ENCODE assay signal across 19 cellular contexts in genomic region chrX:17291141-17291900, GRCh38.
DNase-seq lines count a peak whose midpoint lies in the region; ATAC-seq and TF ChIP-seq lines count a peak whose summit lies in the region.
"Had no signal": no experiment of that assay in that cellular context is flagged by ENCODE, and none has a peak within 500 bp of the region (broad histone marks: within the 10 kb centered on the region; RNA-seq: fewer than 3 reads in every experiment).

No MANE protein-coding gene starts in this region.

- H3K4me1 Mint-ChIP-seq in neural progenitor cell = peaks cover 13% of the 10 kb centered on the region
- H3K4me1 Mint-ChIP-seq: activated CD4-positive, alpha-beta T cell treated with anti-CD3 and anti-CD28 coated beads, Interleukin-2, amount 10 ng/mL, durations not matched to agents 24 days and 14 days; activated naive CD8-positive, alpha-beta T cell treated with anti-CD3 and anti-CD28 coated beads, Interleukin-2, amount 50 U/mL, for 24 hours; CD4-positive, alpha-beta memory T cell; T-cell had no signal

- H3K79me2 ChIP-seq in OCI-LY3 (ENCODE audit: low read length) (no peaks in the 10 kb centered on the region), neural progenitor cell (ENCODE audit: low read depth) (no peaks in the 10 kb centered on the region)

- no peaks in the 10 kb centered on the region for H3K27me3 ChIP-seq in OCI-LY3 (ENCODE audit: low read depth, low read length)
- H3K27me3 ChIP-seq in neural progenitor cell = no peaks in the 10 kb centered on the region
- no peaks in the 10 kb centered on the region for H3K27me3 ChIP-seq in H7 (ENCODE audit: control insufficient read depth, insufficient read depth, low read length)
- H3K27me3 ChIP-seq: suprapubic skin had no signal

- peak overlapping the region; percentile 85 for H3K27ac ChIP-seq in OCI-LY3 (ENCODE audit: low read length)
- H3K27ac ChIP-seq in coronary artery = peak overlapping the region; percentile 56 to 75
- H3K27ac ChIP-seq in neural progenitor cell = no peak overlapping the region
- H3K27ac ChIP-seq in urinary bladder (ENCODE audit: low read depth) = peak overlapping the region; percentile 23
- H3K27ac ChIP-seq: suprapubic skin had no signal

- peaks cover 3% of the 10 kb centered on the region for H3K27me3 Mint-ChIP-seq in neural progenitor cell (ENCODE audit: insufficient read depth, low read depth)
- H3K27me3 Mint-ChIP-seq: activated CD4-positive, alpha-beta T cell treated with anti-CD3 and anti-CD28 coated beads, Interleukin-2, amount 10 ng/mL, durations not matched to agents 24 days and 14 days; CD4-positive, alpha-beta memory T cell had no signal

- H3K4me3 ChIP-seq in OCI-LY3 (ENCODE audit: low read length) (peak overlapping the region; percentile 42), coronary artery (no peak overlapping the region), neural progenitor cell (no peak overlapping the region), urinary bladder (ENCODE audit: low read depth, low read length) (no peak overlapping the region), H7 (ENCODE audit: insufficient read depth, low read depth, low read length) (no peak overlapping the region)
- H3K4me3 ChIP-seq: suprapubic skin had no signal

- H4K20me1 ChIP-seq in OCI-LY3 (ENCODE audit: insufficient read depth, low read length) (no peaks in the 10 kb centered on the region), neural progenitor cell (ENCODE audit: low read depth) (no peaks in the 10 kb centered on the region)

- H3K4me1 ChIP-seq in OCI-LY3 (ENCODE audit: low read length) = peaks cover 22% of the 10 kb centered on the region
- no peaks in the 10 kb centered on the region for H3K4me1 ChIP-seq in neural progenitor cell
- no peaks in the 10 kb centered on the region for H3K4me1 ChIP-seq in urinary bladder (ENCODE audit: insufficient read depth)
- H3K4me1 ChIP-seq: suprapubic skin had no signal

- peak overlapping the region; percentile 8 for H3K4me3 Mint-ChIP-seq in neural progenitor cell
- H3K4me3 Mint-ChIP-seq: activated CD4-positive, alpha-beta T cell treated with anti-CD3 and anti-CD28 coated beads, Interleukin-2, amount 10 ng/mL, durations not matched to agents 24 days and 14 days; activated naive CD8-positive, alpha-beta T cell treated with anti-CD3 and anti-CD28 coated beads, Interleukin-2, amount 50 U/mL, for 24 hours; CD4-positive, alpha-beta memory T cell; T-cell had no signal

- H3F3A ChIP-seq in neural progenitor cell (ENCODE audit: low read depth) = no peaks in the 10 kb centered on the region

- DNase-seq in coronary artery (ENCODE audit: low spot score) = no peak
- no peak for DNase-seq in neural progenitor cell (ENCODE audit: low spot score)
- DNase-seq in H7 = no peak
- DNase-seq: activated CD4-positive, alpha-beta T cell treated with anti-CD3 and anti-CD28 coated beads, Interleukin-2, amount 10 ng/mL, durations not matched to agents 24 days and 14 days; activated effector memory CD4-positive, alpha-beta T cell treated with anti-CD3 and anti-CD28 coated beads, Interleukin-2, amount 50 U/mL, for 16 hours; activated naive CD8-positive, alpha-beta T cell treated with anti-CD3 and anti-CD28 coated beads, Interleukin-2, amount 50 U/mL, for 24 hours; CD4-positive, alpha-beta memory T cell; central memory CD4-positive, alpha-beta T cell; DND-41; KG1; left cardiac atrium; Right ventricle myocardium superior; stimulated activated CD4-positive, alpha-beta T cell treated with anti-CD3 and anti-CD28 coated beads, Interleukin-12 subunit alpha, Interleukin-12 subunit beta, amount 100 ng/mL, for 4 hours; T-cell had no signal

- peak overlapping the region; percentile 35 for H3K9ac ChIP-seq in OCI-LY3 (ENCODE audit: low read length)
- H3K9ac ChIP-seq in neural progenitor cell = no peak overlapping the region

- ATAC-seq in HG03159 (IDR thresholded peaks at IDR 0.05; ENCODE audit: unreplicated experiment) (no peak), HG02885 (IDR thresholded peaks at IDR 0.05; ENCODE audit: poor library complexity, unreplicated experiment) (no peak)
- ATAC-seq: activated naive CD8-positive, alpha-beta T cell treated with anti-CD3 and anti-CD28 coated beads, Interleukin-2, amount 50 U/mL, for 24 hours; left cardiac atrium; T-cell had no signal

- H3K9me3 ChIP-seq in OCI-LY3 (ENCODE audit: insufficient read depth, low read length) (no peaks in the 10 kb centered on the region), neural progenitor cell (ENCODE audit: low read depth) (no peaks in the 10 kb centered on the region)
- H3K9me3 ChIP-seq: suprapubic skin had no signal

- H3K36me3 ChIP-seq in OCI-LY3 (replicated peaks; ENCODE audit: low read depth, low read length) = no peaks in the 10 kb centered on the region
- no peaks in the 10 kb centered on the region for H3K36me3 ChIP-seq in neural progenitor cell
- H3K36me3 ChIP-seq in urinary bladder (ENCODE audit: insufficient read depth) = no peaks in the 10 kb centered on the region
- no peaks in the 10 kb centered on the region for H3K36me3 ChIP-seq in H7 (replicated peaks; ENCODE audit: control insufficient read depth, insufficient read depth, low read length)
- H3K36me3 ChIP-seq: suprapubic skin had no signal

- H3K4me2 ChIP-seq in OCI-LY3 (ENCODE audit: low read length) = peak overlapping the region; percentile 63
- H3K4me2 ChIP-seq in neural progenitor cell = no peak overlapping the region

- H2AFZ ChIP-seq in OCI-LY3 (ENCODE audit: low read depth, low read length) (0 out of 2 replicates have a peak overlapping the region, but pooled peaks have one; percentile 36), neural progenitor cell (replicated peaks) (no peak overlapping the region)

- peaks cover 1% of the 10 kb centered on the region for H3K36me3 Mint-ChIP-seq in neural progenitor cell
- H3K36me3 Mint-ChIP-seq: CD4-positive, alpha-beta memory T cell; T-cell had no signal

- WGBS in urinary bladder = 31% methylated on average over 2 of the region's 2 CpGs

- peaks cover 6% of the 10 kb centered on the region for H3K9me3 Mint-ChIP-seq in neural progenitor cell
- H3K9me3 Mint-ChIP-seq: activated CD4-positive, alpha-beta T cell treated with anti-CD3 and anti-CD28 coated beads, Interleukin-2, amount 10 ng/mL, durations not matched to agents 24 days and 14 days; activated naive CD8-positive, alpha-beta T cell treated with anti-CD3 and anti-CD28 coated beads, Interleukin-2, amount 50 U/mL, for 24 hours had no signal

- TF ChIP-seq CTCF in OCI-LY3 (IDR thresholded peaks at IDR 0.05; ENCODE audit: low read depth, low read length) (no peak), coronary artery (IDR thresholded peaks at IDR 0.05) (no peak), neural progenitor cell (IDR thresholded peaks at IDR 0.05) (no peak)

- H3K27ac Mint-ChIP-seq in neural progenitor cell = peak overlapping the region; percentile 1
- H3K27ac Mint-ChIP-seq: activated CD4-positive, alpha-beta T cell treated with anti-CD3 and anti-CD28 coated beads, Interleukin-2, amount 10 ng/mL, durations not matched to agents 24 days and 14 days; activated naive CD8-positive, alpha-beta T cell treated with anti-CD3 and anti-CD28 coated beads, Interleukin-2, amount 50 U/mL, for 24 hours; CD4-positive, alpha-beta memory T cell; T-cell had no signal
